ENCODE assay signal across 9 cellular contexts in genomic region chr6:49801525-49801924, GRCh38. TPM values are rescaled to one million over a fixed set of nuclear protein-coding genes. Genes with fewer than 3 reads are reported as not detected.
"Had no signal": no experiment of that assay in that cellular context is flagged by ENCODE, and none has a peak within 500 bp of the region (broad histone marks: within the 10 kb centered on the region; RNA-seq: fewer than 3 reads in every experiment).

No MANE protein-coding gene starts in this region.

- ATAC-seq: HepG2 had no signal

- H3K27ac ChIP-seq: HL-60 had no signal

- H3K27ac Mint-ChIP-seq: IgD-negative memory B cell had no signal

- H3K36me3 Mint-ChIP-seq: IgD-negative memory B cell had no signal

- FAIRE-seq: HepG2, HTR-8/SVneo had no signal

- H3K27me3 Mint-ChIP-seq: IgD-negative memory B cell had no signal

- H3K4me3 Mint-ChIP-seq: IgD-negative memory B cell had no signal

- DNase-seq: IMR-90, KBM-7, KG1 had no signal

RNA-seq across cellular contexts. Expression of gene PGK2, which starts 14.4 kb away (rescaled TPM):
- total RNA-seq: HepG2, HT-29, HT1080, IMR-90 had no signal
- polyA plus RNA-seq: HepG2, IgD-negative memory B cell, IMR-90 had no signal

RNA-seq across cellular contexts. Expression of gene CRISP3, which starts 57.3 kb away (rescaled TPM):
- total RNA-seq: HepG2, HT-29, HT1080, IMR-90 had no signal
- polyA plus RNA-seq: HepG2, IgD-negative memory B cell, IMR-90 had no signal
